In genomic region chr17:50905460-50905803, GRCh38 we compare ENCODE assay signal across 9 cellular contexts. TPM values are rescaled to one million over a fixed set of nuclear protein-coding genes. Genes with fewer than 3 reads are reported as not detected.
A peak's percentile ranks its signal among the peaks of the same experiment; 100 is the strongest.
DNase-seq lines count a peak whose midpoint lies in the region; ATAC-seq and TF ChIP-seq lines count a peak whose summit lies in the region.
"Had no signal": no experiment of that assay in that cellular context is flagged by ENCODE, and none has a peak within 500 bp of the region (broad histone marks: within the 10 kb centered on the region; RNA-seq: fewer than 3 reads in every experiment).

No MANE protein-coding gene starts in this region.

- intact Hi-C loops in PC-3 (cut with micrococcal nuclease) = no loop called here

- no TSS peak for BruUV-seq in PC-3 (replicated peaks; lab: Mats Ljungman, UMichigan)

- H3K4me1 ChIP-seq in PC-3 (ENCODE audit: insufficient read depth, low read length) (peaks cover 27% of the 10 kb centered on the region), hepatocyte (ENCODE audit: insufficient read depth) (peaks cover 62% of the 10 kb centered on the region)

- ATAC-seq in PC-3 (no peak), GM19328 (IDR thresholded peaks at IDR 0.05; ENCODE audit: unreplicated experiment) (no peak)

- H3K4me3 ChIP-seq in PC-3 (ENCODE audit: low read length) (no peak overlapping the region), hepatocyte (no peak overlapping the region)

- POLR2A ChIA-PET in PC-3 (lab: Charles Lee; ENCODE audit: unreplicated experiment) = no interaction called here

- H3K4me2 ChIP-seq in PC-3 (ENCODE audit: low read length) = peak overlapping the region; percentile 40
- peak overlapping the region; percentile 69 for H3K4me2 ChIP-seq in hepatocyte

- H2AFZ ChIP-seq in PC-3 (ENCODE audit: low read length) = peak overlapping the region; percentile 51; the same call in 1 of the 2 replicates
- H2AFZ ChIP-seq in hepatocyte = peak overlapping the region; percentile 58

- DNase-seq in NCI-H2029 (lab: John Stamatoyannopoulos, UW) (peak; percentile 16), NCI-H2029 treated with DMSO at 0.1 percent for 48 hours (lab: John Stamatoyannopoulos, UW) (no peak), PC-3 (no peak), hepatocyte (ENCODE audit: low spot score) (peak; percentile 73), substantia nigra (lab: John Stamatoyannopoulos, UW) (peak in 1 of 49 donors; percentile 41), SW 1271 (lab: John Stamatoyannopoulos, UW) (no peak)
- no peak for DNase-seq in activated CD4-positive, CD25-positive, alpha-beta regulatory T cell treated with anti-CD3 and anti-CD28 coated beads, Interleukin-2, amount 50 U/mL, for 72 hours
- DNase-seq: Kasumi-1 had no signal

- H4K20me1 ChIP-seq in PC-3 (ENCODE audit: low read length) (no peaks in the 10 kb centered on the region), hepatocyte (ENCODE audit: insufficient read depth, poor library complexity, severe bottlenecking) (no peaks in the 10 kb centered on the region)

- no peaks in the 10 kb centered on the region for H3K27me3 ChIP-seq in PC-3 (ENCODE audit: low read length)
- H3K27me3 ChIP-seq in hepatocyte = no peaks in the 10 kb centered on the region

- H3K79me2 ChIP-seq in PC-3 (ENCODE audit: low read length) = no peaks in the 10 kb centered on the region
- no peaks in the 10 kb centered on the region for H3K79me2 ChIP-seq in hepatocyte

- H3K27ac ChIP-seq in PC-3 (ENCODE audit: low read length) (peak overlapping the region; percentile 89), hepatocyte (peak overlapping the region; percentile 98), substantia nigra (ENCODE audit: low read depth, low read length, poor library complexity, severe bottlenecking) (peak overlapping the region; percentile 38)

- no peaks in the 10 kb centered on the region for H3K9me3 ChIP-seq in PC-3 (ENCODE audit: low read length)
- no peaks in the 10 kb centered on the region for H3K9me3 ChIP-seq in hepatocyte (ENCODE audit: low read depth)

- H3K36me3 ChIP-seq in PC-3 (ENCODE audit: low read depth, low read length) (no peaks in the 10 kb centered on the region), hepatocyte (replicated peaks; ENCODE audit: insufficient read depth, low read depth) (no peaks in the 10 kb centered on the region)

- H3K9ac ChIP-seq in PC-3 (ENCODE audit: low read length) = peak overlapping the region; percentile 54; the same call in 1 of the 2 replicates

- TF ChIP-seq CTCF in PC-3 (conservative IDR thresholded peaks at IDR 0.05; ENCODE audit: low read depth, low read length) = no peak
- TF ChIP-seq CTCF in hepatocyte (IDR thresholded peaks at IDR 0.05; ENCODE audit: poor library complexity) = no peak

- CTCF ChIA-PET in PC-3 (lab: Charles Lee) = interaction anchor here (0.6 kb wide), 1 partner anchor 53 kb away, joined by 3 read pairs; no protein-coding TSS in a partner anchor

- H3K9me2 ChIP-seq in PC-3 (replicated peaks; ENCODE audit: low read length) (no peaks in the 10 kb centered on the region; the same call in 1 of the 2 replicates), hepatocyte (replicated peaks; ENCODE audit: insufficient read depth) (no peaks in the 10 kb centered on the region)

- no peaks in the 10 kb centered on the region for H3F3A ChIP-seq in PC-3 (ENCODE audit: low read length, unreplicated experiment)

- 38% methylated on average over 1 of the region's 1 CpG for WGBS in hepatocyte (ENCODE audit: low lambda C conversion rate, missing lambda C conversion rate)

RNA-seq across cellular contexts. Expression of gene TOB1, which starts 39.3 kb away (rescaled TPM):
- total RNA-seq in PC-3 (2014; rRNA removed) (28.7 and 39.3 TPM in 2 replicates), hepatocyte (52.1 and 53.6 TPM in 2 replicates)
- polyA plus RNA-seq in hepatocyte = 41.1 and 43.2 TPM in 2 replicates

Comparison
In these comparisons a context has a peak if more than half of its experiments do, and no peak if none do; other contexts are left out.
1. DNase-seq: peak in NCI-H2029 (single experiment) and hepatocyte (single experiment); none in NCI-H2029 treated with DMSO at 0.1 percent for 48 hours (single experiment), PC-3 (single experiment), activated CD4-positive, CD25-positive, alpha-beta regulatory T cell treated with anti-CD3 and anti-CD28 coated beads, Interleukin-2, amount 50 U/mL, for 72 hours (single experiment) and SW 1271 (0 of 2).
2. H3K27ac ChIP-seq: peak in every context shown above with its lines; median percentile 98 in hepatocyte; 89 in PC-3; 38 in substantia nigra.